Comparison of ENCODE assay signal across 9 cellular contexts in the genomic region with DNA sequence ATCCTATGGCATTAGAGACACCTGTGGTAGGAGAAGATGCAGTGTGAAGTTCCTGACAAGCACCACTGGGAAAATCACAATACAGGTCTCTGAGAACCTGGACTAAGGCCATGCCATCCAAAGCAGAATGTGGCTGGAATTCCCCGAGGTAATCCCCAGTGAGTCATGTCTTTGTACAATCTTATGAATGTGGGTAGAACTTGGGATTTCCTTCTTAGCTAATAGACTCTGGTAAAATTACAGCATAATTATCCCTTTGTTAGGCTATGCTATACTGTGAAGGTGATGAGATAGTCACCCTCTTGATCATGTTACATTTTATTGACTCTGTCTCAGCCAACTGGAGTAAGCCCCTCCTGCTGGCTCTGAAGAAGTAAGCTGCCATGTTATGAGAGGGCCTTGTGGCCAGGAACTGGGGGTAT.
DNase-seq lines count a peak whose midpoint lies in the region; ATAC-seq, FAIRE-seq and TF ChIP-seq lines count a peak whose summit lies in the region.
"Had no signal": no experiment of that assay in that cellular context is flagged by ENCODE, and none has a peak within 500 bp of the region (broad histone marks: within the 10 kb centered on the region; RNA-seq: fewer than 3 reads in every experiment).

No MANE protein-coding gene starts in this region.

- BruUV-seq in mammary epithelial cell (replicated peaks; lab: Mats Ljungman, UMichigan) = no TSS peak

- CTCF ChIA-PET in A549 (lab: Yijun Ruan, JAX) (interaction anchor here (3.1 kb wide), 1 partner anchor 25 kb away, joined by 14 read pairs; no protein-coding TSS in a partner anchor), mammary epithelial cell (lab: Charles Lee; ENCODE audit: low non-redundant PET) (interaction anchor here (0.6 kb wide), 2 partner anchors 30 to 730 kb away, joined by 3 to 5 read pairs; no protein-coding TSS in a partner anchor)

- TF ChIP-seq POLR2A in A549 (IDR thresholded peaks at IDR 0.05; ENCODE audit: low read length) = no peak
- TF ChIP-seq POLR2A in lower leg skin (IDR thresholded peaks at IDR 0.05) = no peak

- in situ Hi-C loops in mammary epithelial cell (cut with MboI; ENCODE audit: low sequenced_read_pairs in 2 of 2) = loop anchor here in 1 of 2 donors (10.0 to 25.0 kb wide), 2 partner anchors 368 to 1230 kb away; no protein-coding TSS in a partner anchor

- H3K9ac ChIP-seq in mammary epithelial cell (ENCODE audit: insufficient read depth, low read length) = no peak overlapping the region

- FAIRE-seq in A549 (lab: Jason Lieb, UNC) = no peak

- 0 out of 3 replicates have a peak overlapping the region, but pooled peaks have one; percentile 15 for H3K4me2 ChIP-seq in A549
- no peak overlapping the region for H3K4me2 ChIP-seq in mammary epithelial cell (ENCODE audit: insufficient read depth, low read depth, low read length)

- peak overlapping the region in 1 of 2 experiments; percentile 28; a peak in 1 of 6 replicates for H3K27ac ChIP-seq in A549
- H3K27ac ChIP-seq in mammary epithelial cell (ENCODE audit: insufficient read depth, low read depth, low read length) = no peak overlapping the region
- H3K27ac ChIP-seq: cardiac muscle cell had no signal

- TF ChIP-seq CTCF in A549 (IDR thresholded peaks at IDR 0.05) (no peak), mammary epithelial cell (conservative IDR thresholded peaks at IDR 0.05 in 1 of 2, IDR thresholded peaks at IDR 0.05 in 1 of 2; ENCODE audit: extremely low read depth in 1 of 2, insufficient read depth in 1 of 2, low read depth in 1 of 2, low read length in 2 of 2) (peak; percentile 8 to 10), lower leg skin (IDR thresholded peaks at IDR 0.05) (no peak)

- H3K4me3 ChIP-seq in A549 (no peak overlapping the region), mammary epithelial cell (replicated peaks in 1 of 3; ENCODE audit: insufficient read depth in 1 of 3, low read depth in 2 of 3, low read length in 3 of 3) (no peak overlapping the region), lower leg skin (ENCODE audit: low read depth, poor library complexity, severe bottlenecking) (no peak overlapping the region), H7 (ENCODE audit: insufficient read depth, low read depth, low read length) (no peak overlapping the region)
- H3K4me3 ChIP-seq: cardiac muscle cell had no signal

- no peaks in the 10 kb centered on the region for H4K20me1 ChIP-seq in mammary epithelial cell (ENCODE audit: insufficient read depth, low read length)

- intact Hi-C loops in mammary epithelial cell (cut with micrococcal nuclease) = no loop called here
- intact Hi-C loops in lower leg skin (cut with DNase I; ENCODE audit: low total_unique reads) = no loop called here

- POLR2A ChIA-PET in A549 (lab: Yijun Ruan, JAX) = no interaction called here

- H3K79me2 ChIP-seq in mammary epithelial cell (ENCODE audit: insufficient read depth, low read length) = no peaks in the 10 kb centered on the region

- DNase-seq in A549 (ENCODE audit: low read depth in 1 of 2, low spot score in 1 of 2) = peak; percentile 20 to 69
- peak; percentile 100 for DNase-seq in mammary epithelial cell
- no peak for DNase-seq in lower leg skin (ENCODE audit: low spot score in 2 of 2)
- no peak for DNase-seq in H7
- no peak for DNase-seq in hippocampal formation (lab: John Stamatoyannopoulos, UW)
- no peak for DNase-seq in amygdala (lab: John Stamatoyannopoulos, UW)

- H3K9me3 ChIP-seq in A549 = no peaks in the 10 kb centered on the region
- H3K9me3 ChIP-seq in mammary epithelial cell (replicated peaks; ENCODE audit: insufficient read depth, low read length) = no peaks in the 10 kb centered on the region

- peak; percentile 85 to 86 for ATAC-seq in A549
- ATAC-seq in GM18907 (IDR thresholded peaks at IDR 0.05; ENCODE audit: unreplicated experiment) = peak; percentile 79
- ATAC-seq in HG03432 (IDR thresholded peaks at IDR 0.05; ENCODE audit: unreplicated experiment) = peak; percentile 70

- H3K27me3 ChIP-seq in mammary epithelial cell (ENCODE audit: insufficient read depth, low read length) (peaks cover 1% of the 10 kb centered on the region), H7 (ENCODE audit: control insufficient read depth, insufficient read depth, low read length) (no peaks in the 10 kb centered on the region)
- H3K27me3 ChIP-seq: cardiac muscle cell had no signal

- WGBS in A549 (ENCODE audit: missing lambda C conversion rate) = 7% methylated on average over 1 of the region's 1 CpG
- 0% methylated on average over 1 of the region's 1 CpG for WGBS in mammary epithelial cell (ENCODE audit: low coverage, missing lambda C conversion rate)
- WGBS in lower leg skin, 2 donors = 33 to 50% methylated on average over 1 of the region's 1 CpG

- H3K4me1 ChIP-seq in A549 (peaks cover 6% of the 10 kb centered on the region; the same call in 2 of the 3 replicates), mammary epithelial cell (ENCODE audit: insufficient read depth, low read length) (peaks cover 14% of the 10 kb centered on the region)

- no peak for TF ChIP-seq RAD21 in A549 (conservative IDR thresholded peaks at IDR 0.05 in 1 of 2, IDR thresholded peaks at IDR 0.05 in 1 of 2)

- H2AFZ ChIP-seq in mammary epithelial cell (ENCODE audit: low read depth, low read length) = no peak overlapping the region

- no peak for TF ChIP-seq EP300 in A549 (IDR thresholded peaks at IDR 0.05)

- H3K36me3 ChIP-seq in mammary epithelial cell (ENCODE audit: insufficient read depth, low read length) (no peaks in the 10 kb centered on the region), H7 (replicated peaks; ENCODE audit: control insufficient read depth, insufficient read depth, low read length) (no peaks in the 10 kb centered on the region)
- H3K36me3 ChIP-seq: cardiac muscle cell had no signal

- dilution Hi-C loops in mammary epithelial cell (cut with HindIII; ENCODE audit: low sequenced_read_pairs) = no loop called here

TF ChIP-seq in A549, 52 proteins besides CTCF, POLR2A, EP300 and RAD21:
- no peak for TF ChIP-seq FOSL2 (IDR thresholded peaks at IDR 0.05)
- peak; percentile 62 for TF ChIP-seq FOSL2 (CRISPR knock-in tag; IDR thresholded peaks at IDR 0.05)
- no peak for TF ChIP-seq ATOH8 (CRISPR knock-in tag; IDR thresholded peaks at IDR 0.05; ENCODE audit: low read depth)

Comparison
In these comparisons a context has a peak if more than half of its experiments do, and no peak if none do; other contexts are left out.
1. DNase-seq: peak in A549 (2 of 2) and mammary epithelial cell (single experiment); none in lower leg skin (0 of 2), H7 (single experiment), hippocampal formation (0 of 2) and amygdala (0 of 56).
2. CTCF ChIP-seq: peak in mammary epithelial cell (2 of 2); none in A549 (single experiment) and lower leg skin (0 of 3).
3. Peak in every context shown above with its lines, with median percentiles within 50 percentile points of each other: ATAC-seq.